In genomic region chr15:66294932-66295235, GRCh38 we compare ENCODE assay signal across 8 cellular contexts. TPM values are rescaled to one million over a fixed set of nuclear protein-coding genes. Genes with fewer than 3 reads are reported as not detected.
DNase-seq lines count a peak whose midpoint lies in the region; ATAC-seq and TF ChIP-seq lines count a peak whose summit lies in the region.

No MANE protein-coding gene starts in this region.

- intact Hi-C loops in HCT116 (cut with micrococcal nuclease), result no loop called here

- H3K4me2 ChIP-seq in HCT116 (ENCODE audit: low read length), result peak overlapping the region; percentile 98

- no peak for TF ChIP-seq RAD21 in HCT116 (IDR thresholded peaks at IDR 0.05; ENCODE audit: low read depth)

- ATAC-seq in HCT116 (no peak), HG02798 (IDR thresholded peaks at IDR 0.05; ENCODE audit: poor library complexity, unreplicated experiment) (no peak)

- H3K9ac ChIP-seq in HCT116 (ENCODE audit: low read length) (peak overlapping the region; percentile 80), adipocyte (ENCODE audit: low read length) (peak overlapping the region; percentile 92), muscle layer of colon (ENCODE audit: low read length) (peak overlapping the region; percentile 85)

- DNase-seq in AG08395 (ENCODE audit: low spot score) (peak; percentile 33), HCT116 (ENCODE audit: low read depth, low spot score) (no peak), adipocyte (ENCODE audit: low read depth) (peak; percentile 51), AML-193 (lab: John Stamatoyannopoulos, UW) (no peak), amniotic stem cell (lab: John Stamatoyannopoulos, UW) (no peak)
- no peak for DNase-seq in stimulated activated naive CD4-positive, alpha-beta T cell (lab: John Stamatoyannopoulos, UW)

- H3K4me3 ChIP-seq in HCT116 (replicated peaks in 1 of 2; ENCODE audit: low read depth in 1 of 2, low read length in 2 of 2) (peak overlapping the region; percentile 67), adipocyte (ENCODE audit: low read length) (peak overlapping the region; percentile 79), muscle layer of colon (ENCODE audit: low read depth in 1 of 2, low read length in 2 of 2) (peak overlapping the region; percentile 76 to 85)

- TF ChIP-seq POLR2A in HCT116 (IDR thresholded peaks at IDR 0.05; ENCODE audit: borderline replicate concordance, extremely low read depth, insufficient read depth, insufficient read length), result no peak

- RAD21 ChIA-PET in HCT116 (lab: Charles Lee; ENCODE audit: low non-redundant PET in 1 of 2, low total read pairs in 2 of 2, uncharacterized antibody in 2 of 2, unreplicated experiment in 2 of 2), result no interaction called here

- H3K9me3 ChIP-seq in HCT116 (ENCODE audit: control insufficient read depth in 1 of 2, insufficient read depth in 1 of 2, low read depth in 1 of 2, low read length in 2 of 2), result no peaks in the 10 kb centered on the region
- no peaks in the 10 kb centered on the region for H3K9me3 ChIP-seq in adipocyte (ENCODE audit: control insufficient read depth, low read length)
- H3K9me3 ChIP-seq in muscle layer of colon (ENCODE audit: low read length), result no peaks in the 10 kb centered on the region

- TF ChIP-seq CTCF in HCT116 (IDR thresholded peaks at IDR 0.05 in 2 of 3, conservative IDR thresholded peaks at IDR 0.05 in 1 of 3; ENCODE audit: borderline replicate concordance in 1 of 3, insufficient read depth in 1 of 3, low read depth in 2 of 3, low read length in 2 of 3), result no peak

- H3K27me3 ChIP-seq in HCT116 (ENCODE audit: insufficient read depth, low read length), result no peaks in the 10 kb centered on the region
- no peaks in the 10 kb centered on the region for H3K27me3 ChIP-seq in adipocyte (replicated peaks; ENCODE audit: control insufficient read depth, insufficient read depth, low read length)
- H3K27me3 ChIP-seq in muscle layer of colon (ENCODE audit: control insufficient read depth in 1 of 2, insufficient read depth in 2 of 2, low read length in 2 of 2), result no peaks in the 10 kb centered on the region

- no peaks in the 10 kb centered on the region for H3K9me2 ChIP-seq in HCT116 (ENCODE audit: insufficient read depth)

- H2AFZ ChIP-seq in HCT116 (ENCODE audit: low read depth, low read length, poor library complexity, severe bottlenecking), result no peak overlapping the region

- H4K20me1 ChIP-seq in HCT116 (ENCODE audit: insufficient read depth), result no peaks in the 10 kb centered on the region

- POLR2A ChIA-PET in HCT116 (lab: Charles Lee), result interaction anchor here (1.1 kb wide), 1 partner anchor 11 kb away, joined by 4 read pairs; no protein-coding TSS in a partner anchor

- H3K36me3 ChIP-seq in HCT116 (ENCODE audit: control insufficient read depth in 1 of 2, insufficient read depth in 2 of 2, low read length in 2 of 2), result peaks cover 0 to 8% of the 10 kb centered on the region in 2 experiments; a peak in 1 of 4 replicates
- no peaks in the 10 kb centered on the region for H3K36me3 ChIP-seq in adipocyte (ENCODE audit: control insufficient read depth, insufficient read depth, low read length, severe bottlenecking)
- H3K36me3 ChIP-seq in muscle layer of colon (ENCODE audit: insufficient read depth, low read length), result peaks cover 9% of the 10 kb centered on the region

- BruUV-seq in HCT116 (replicated peaks; lab: Mats Ljungman, UMichigan), result no TSS peak

- H3K27ac ChIP-seq in HCT116 (ENCODE audit: low read depth, low read length) (peak overlapping the region; percentile 88; the same call in 1 of the 2 replicates), muscle layer of colon (ENCODE audit: low read depth, low read length) (peak overlapping the region; percentile 94)

- CTCF ChIA-PET in HCT116 (lab: Charles Lee), result interaction anchor here (2.2 kb wide), 1 partner anchor 204 kb away, joined by 7 read pairs; no protein-coding TSS in a partner anchor

- H3K4me1 ChIP-seq in HCT116 (ENCODE audit: control insufficient read depth in 1 of 2, insufficient read depth in 2 of 2, low read length in 2 of 2), result peaks cover 17 to 41% of the 10 kb centered on the region in 2 experiments
- H3K4me1 ChIP-seq in adipocyte (ENCODE audit: control insufficient read depth, insufficient read depth, low read length), result peaks cover 22% of the 10 kb centered on the region
- peaks cover 23% of the 10 kb centered on the region for H3K4me1 ChIP-seq in muscle layer of colon (ENCODE audit: insufficient read depth, low read length)

- peaks cover 32% of the 10 kb centered on the region for H3K79me2 ChIP-seq in HCT116 (ENCODE audit: insufficient read depth, low read length)

TF ChIP-seq in HCT116, 20 proteins besides CTCF, POLR2A, EP300 and RAD21:
- TF ChIP-seq ZFX (IDR thresholded peaks at IDR 0.05) (no peak), SP1 (IDR thresholded peaks at IDR 0.05; ENCODE audit: low read depth) (no peak), ELF1 (IDR thresholded peaks at IDR 0.05; ENCODE audit: borderline replicate concordance, low read depth) (no peak)

RNA-seq across cellular contexts. Expression of gene DIS3L, which starts 1.5 kb away (rescaled TPM):
- 32.2 TPM for total RNA-seq in HCT116 (2021; ENCODE audit: unreplicated experiment)
- 12.7 and 13.0 TPM in 2 replicates for polyA plus RNA-seq in HCT116 (2012)

RNA-seq across cellular contexts. Expression of gene MEGF11, which starts 41.3 kb away (rescaled TPM):
- total RNA-seq in HCT116 (2021; ENCODE audit: unreplicated experiment), result 2.3 TPM
- 3.5 and 4.1 TPM in 2 replicates for polyA plus RNA-seq in HCT116 (2012)

Comparison
In these comparisons a context has a peak if more than half of its experiments do, and no peak if none do; other contexts are left out.
1. DNase-seq: peak in AG08395 (single experiment) and adipocyte (single experiment); none in HCT116 (single experiment), AML-193 (0 of 2), amniotic stem cell (single experiment) and stimulated activated naive CD4-positive, alpha-beta T cell (0 of 6).
2. Peak in every context shown above with its lines, with median percentiles within 50 percentile points of each other: H3K4me3 ChIP-seq and H3K9ac ChIP-seq.